18 cellular contexts compared by ENCODE assay signal in genomic region chr14:105739331-105740102, GRCh38.
DNase-seq lines count a peak whose midpoint lies in the region; ATAC-seq and TF ChIP-seq lines count a peak whose summit lies in the region.
"Had no signal": no experiment of that assay in that cellular context is flagged by ENCODE, and none has a peak within 500 bp of the region (broad histone marks: within the 10 kb centered on the region; RNA-seq: fewer than 3 reads in every experiment).

No MANE protein-coding gene starts in this region.

- H3K4me3 Mint-ChIP-seq in stimulated activated naive CD8-positive, alpha-beta T cell treated with anti-CD3 and anti-CD28 coated beads, Interleukin-15, amount 100 ng/mL, for 72 hours = no peak overlapping the region
- H3K4me3 Mint-ChIP-seq in naive thymus-derived CD4-positive, alpha-beta T cell = no peak overlapping the region
- H3K4me3 Mint-ChIP-seq in progenitor cell of endocrine pancreas (ENCODE audit: low read depth) = no peak overlapping the region

- no peak overlapping the region for H3K9ac ChIP-seq in Karpas-422 (ENCODE audit: low read length)
- H3K9ac ChIP-seq: GM23248 had no signal

- H4K20me1 ChIP-seq in Karpas-422 (ENCODE audit: insufficient read depth, low read depth, low read length) = peaks cover 4% of the 10 kb centered on the region; the same call in 1 of the 2 replicates

- H3K4me1 ChIP-seq in Karpas-422 (ENCODE audit: low read length) = peaks cover 15% of the 10 kb centered on the region
- H3K4me1 ChIP-seq in naive thymus-derived CD4-positive, alpha-beta T cell (ENCODE audit: control insufficient read depth in 2 of 2, insufficient read depth in 2 of 2, low read length in 2 of 2) = no peaks in the 10 kb centered on the region
- H3K4me1 ChIP-seq: A549 had no signal

- H3K27ac ChIP-seq in Karpas-422 (ENCODE audit: low read length) = no peak overlapping the region
- H3K27ac ChIP-seq in naive thymus-derived CD4-positive, alpha-beta T cell (ENCODE audit: low read depth, low read length) = no peak overlapping the region
- H3K27ac ChIP-seq: A549, GM23248 had no signal

- CTCF ChIA-PET in naive thymus-derived CD4-positive, alpha-beta T cell (lab: Charles Lee) = no interaction called here

- H3K27me3 Mint-ChIP-seq in stimulated activated naive CD8-positive, alpha-beta T cell treated with anti-CD3 and anti-CD28 coated beads, Interleukin-15, amount 100 ng/mL, for 72 hours = no peaks in the 10 kb centered on the region
- H3K27me3 Mint-ChIP-seq in naive thymus-derived CD4-positive, alpha-beta T cell = no peaks in the 10 kb centered on the region
- H3K27me3 Mint-ChIP-seq in progenitor cell of endocrine pancreas = no peaks in the 10 kb centered on the region

- no peak overlapping the region for H3K4me2 ChIP-seq in Karpas-422 (ENCODE audit: low read depth, low read length, poor library complexity, severe bottlenecking)
- H3K4me2 ChIP-seq: A549 had no signal

- H3K79me2 ChIP-seq in Karpas-422 (ENCODE audit: low read length) = no peaks in the 10 kb centered on the region

- intact Hi-C loops in naive thymus-derived CD4-positive, alpha-beta T cell (cut with micrococcal nuclease) = no loop called here

- H3K4me3 ChIP-seq in Karpas-422 (ENCODE audit: low read length) = no peak overlapping the region
- H3K4me3 ChIP-seq in naive thymus-derived CD4-positive, alpha-beta T cell (ENCODE audit: low read length) = no peak overlapping the region
- H3K4me3 ChIP-seq: A549, GM23248 had no signal

- no peak for TF ChIP-seq CTCF in progenitor cell of endocrine pancreas (IDR thresholded peaks at IDR 0.05; ENCODE audit: unreplicated experiment)

- ATAC-seq in stimulated activated naive CD8-positive, alpha-beta T cell treated with anti-CD3 and anti-CD28 coated beads, Interleukin-15, amount 100 ng/mL, for 72 hours = peak; percentile 6
- no peak for ATAC-seq in stimulated activated naive CD8-positive, alpha-beta T cell treated with anti-CD3 and anti-CD28 coated beads, Interleukin-15, Interleukin-2, amounts not matched to agents 100 U/mL and 50 U/mL, for 24 hours
- peak; percentile 20 for ATAC-seq in naive thymus-derived CD4-positive, alpha-beta T cell
- ATAC-seq in GM19395 (IDR thresholded peaks at IDR 0.05; ENCODE audit: unreplicated experiment) = no peak

- H3K9me3 Mint-ChIP-seq in stimulated activated naive CD8-positive, alpha-beta T cell treated with anti-CD3 and anti-CD28 coated beads, Interleukin-15, amount 100 ng/mL, for 72 hours = no peaks in the 10 kb centered on the region
- H3K9me3 Mint-ChIP-seq in naive thymus-derived CD4-positive, alpha-beta T cell = no peaks in the 10 kb centered on the region
- peaks cover 5% of the 10 kb centered on the region for H3K9me3 Mint-ChIP-seq in progenitor cell of endocrine pancreas (ENCODE audit: low read depth)

- POLR2A ChIA-PET in naive thymus-derived CD4-positive, alpha-beta T cell (lab: Charles Lee) = no interaction called here

- no peaks in the 10 kb centered on the region for H3K36me3 Mint-ChIP-seq in naive thymus-derived CD4-positive, alpha-beta T cell
- no peaks in the 10 kb centered on the region for H3K36me3 Mint-ChIP-seq in progenitor cell of endocrine pancreas (ENCODE audit: insufficient read depth)

- peaks cover 22% of the 10 kb centered on the region for H3K36me3 ChIP-seq in Karpas-422 (ENCODE audit: insufficient read depth, low read length)
- H3K36me3 ChIP-seq in naive thymus-derived CD4-positive, alpha-beta T cell (ENCODE audit: control insufficient read depth in 2 of 3, insufficient read depth in 3 of 3, low read length in 3 of 3) = no peaks in the 10 kb centered on the region

- DNase-seq in stimulated activated naive CD8-positive, alpha-beta T cell treated with anti-CD3 and anti-CD28 coated beads, Interleukin-15, amount 100 ng/mL, for 72 hours = no peak
- DNase-seq in stimulated activated naive CD8-positive, alpha-beta T cell treated with anti-CD3 and anti-CD28 coated beads, Interleukin-15, Interleukin-2, amounts not matched to agents 100 U/mL and 50 U/mL, for 24 hours = no peak
- DNase-seq in Karpas-422 = peak; percentile 60
- DNase-seq in naive thymus-derived CD4-positive, alpha-beta T cell = no peak
- DNase-seq in ureter (ENCODE audit: low spot score) = peak; percentile 36
- no peak for DNase-seq in progenitor cell of endocrine pancreas (ENCODE audit: low spot score, unreplicated experiment)
- DNase-seq in NCI-H2171 treated with DMSO at 0.1 percent for 48 hours (lab: John Stamatoyannopoulos, UW) = no peak
- DNase-seq: C1 segment of cervical spinal cord, GDM1, GM23248, HCEC 1CT, KG1, NCI-H1048, NCI-H1436 treated with DMSO at 0.1 percent for 48 hours, NCI-H2081, NCI-H510A treated with DMSO at 0.1 percent for 48 hours had no signal

- H2AFZ ChIP-seq in Karpas-422 (ENCODE audit: low read length) = no peak overlapping the region
- H2AFZ ChIP-seq: GM23248 had no signal

- H3K9me2 ChIP-seq in Karpas-422 (replicated peaks; ENCODE audit: insufficient read depth, low read length) = no peaks in the 10 kb centered on the region

- H3K27me3 ChIP-seq in Karpas-422 (ENCODE audit: low read length) = no peaks in the 10 kb centered on the region
- no peaks in the 10 kb centered on the region for H3K27me3 ChIP-seq in naive thymus-derived CD4-positive, alpha-beta T cell (ENCODE audit: control insufficient read depth in 2 of 2, insufficient read depth in 2 of 2, low read length in 2 of 2)

- H3K9me3 ChIP-seq in Karpas-422 (ENCODE audit: low read length) = no peaks in the 10 kb centered on the region
- H3K9me3 ChIP-seq in naive thymus-derived CD4-positive, alpha-beta T cell (ENCODE audit: control insufficient read depth in 2 of 3, low read length in 3 of 3) = no peaks in the 10 kb centered on the region
- H3K9me3 ChIP-seq: A549 had no signal

- no peaks in the 10 kb centered on the region for H3K4me1 Mint-ChIP-seq in stimulated activated naive CD8-positive, alpha-beta T cell treated with anti-CD3 and anti-CD28 coated beads, Interleukin-15, amount 100 ng/mL, for 72 hours
- no peaks in the 10 kb centered on the region for H3K4me1 Mint-ChIP-seq in naive thymus-derived CD4-positive, alpha-beta T cell
- H3K4me1 Mint-ChIP-seq in progenitor cell of endocrine pancreas (ENCODE audit: low read depth) = no peaks in the 10 kb centered on the region

- no peak overlapping the region for H3K27ac Mint-ChIP-seq in stimulated activated naive CD8-positive, alpha-beta T cell treated with anti-CD3 and anti-CD28 coated beads, Interleukin-15, amount 100 ng/mL, for 72 hours
- no peak overlapping the region for H3K27ac Mint-ChIP-seq in naive thymus-derived CD4-positive, alpha-beta T cell
- no peak overlapping the region for H3K27ac Mint-ChIP-seq in progenitor cell of endocrine pancreas

Comparison
In these comparisons a context has a peak if more than half of its experiments do, and no peak if none do; other contexts are left out.
1. ATAC-seq: peak in stimulated activated naive CD8-positive, alpha-beta T cell treated with anti-CD3 and anti-CD28 coated beads, Interleukin-15, amount 100 ng/mL, for 72 hours (single experiment) and naive thymus-derived CD4-positive, alpha-beta T cell (single experiment); none in stimulated activated naive CD8-positive, alpha-beta T cell treated with anti-CD3 and anti-CD28 coated beads, Interleukin-15, Interleukin-2, amounts not matched to agents 100 U/mL and 50 U/mL, for 24 hours (single experiment) and GM19395 (single experiment).
2. DNase-seq: peak in Karpas-422 (single experiment) and ureter (single experiment); none in stimulated activated naive CD8-positive, alpha-beta T cell treated with anti-CD3 and anti-CD28 coated beads, Interleukin-15, amount 100 ng/mL, for 72 hours (0 of 2), stimulated activated naive CD8-positive, alpha-beta T cell treated with anti-CD3 and anti-CD28 coated beads, Interleukin-15, Interleukin-2, amounts not matched to agents 100 U/mL and 50 U/mL, for 24 hours (single experiment), naive thymus-derived CD4-positive, alpha-beta T cell (0 of 9), progenitor cell of endocrine pancreas (single experiment) and NCI-H2171 treated with DMSO at 0.1 percent for 48 hours (single experiment).